Comparison of ENCODE assay signal across 8 cellular contexts in genomic region chr9:128438343-128439109, GRCh38. TPM values are rescaled to one million over a fixed set of nuclear protein-coding genes. Genes with fewer than 3 reads are reported as not detected.
DNase-seq lines count a peak whose midpoint lies in the region; ATAC-seq and TF ChIP-seq lines count a peak whose summit lies in the region.

No MANE protein-coding gene starts in this region.

- CTCF ChIA-PET in BJ (lab: Yijun Ruan, JAX), result interaction anchor here (0.6 to 3.0 kb wide), 29 partner anchors 9 to 248 kb away, joined by 3 to 25 read pairs (median 4); partner anchors contain the start of genes CERCAM and ODF2

- no peak overlapping the region for H3K4me3 Mint-ChIP-seq in activated naive CD8-positive, alpha-beta T cell treated with anti-CD3 and anti-CD28 coated beads for 36 hours

- intact Hi-C loops in prostate gland (cut with DNase I), result no loop called here

- 36% methylated on average over 12 of the region's 12 CpGs for WGBS in prostate gland

- no peaks in the 10 kb centered on the region for H4K20me1 ChIP-seq in SU-DHL-6 (ENCODE audit: low read depth, low read length)

- H3K9me2 ChIP-seq in SU-DHL-6 (replicated peaks; ENCODE audit: insufficient read depth, low read length), result no peaks in the 10 kb centered on the region

- H3K27me3 Mint-ChIP-seq in activated naive CD8-positive, alpha-beta T cell treated with anti-CD3 and anti-CD28 coated beads for 36 hours, result no peaks in the 10 kb centered on the region

- H3F3A ChIP-seq in SU-DHL-6 (ENCODE audit: insufficient read depth), result no peaks in the 10 kb centered on the region

- TF ChIP-seq CTCF in BJ (IDR thresholded peaks at IDR 0.05; ENCODE audit: insufficient read depth, low read depth, low read length), result peak; percentile 97
- TF ChIP-seq CTCF in SU-DHL-6 (IDR thresholded peaks at IDR 0.05; ENCODE audit: insufficient read depth, low read length, poor library complexity, severe bottlenecking), result peak; percentile 97
- TF ChIP-seq CTCF in cardiac muscle cell (IDR thresholded peaks at IDR 0.05; ENCODE audit: low read depth, low read length), result peak; percentile 94
- peak; percentile 80 to 92 (median 89) for TF ChIP-seq CTCF in prostate gland (IDR thresholded peaks at IDR 0.05)

- H3K4me1 ChIP-seq in cardiac muscle cell (ENCODE audit: low read depth) (no peaks in the 10 kb centered on the region), prostate gland (replicated peaks) (no peaks in the 10 kb centered on the region)

- no peak overlapping the region for H3K27ac ChIP-seq in SU-DHL-6 (ENCODE audit: low read depth, low read length)
- no peak overlapping the region for H3K27ac ChIP-seq in cardiac muscle cell
- no peak overlapping the region for H3K27ac ChIP-seq in prostate gland

- no peak overlapping the region for H3K27ac Mint-ChIP-seq in activated naive CD8-positive, alpha-beta T cell treated with anti-CD3 and anti-CD28 coated beads for 36 hours

- H3K79me2 ChIP-seq in SU-DHL-6 (ENCODE audit: insufficient read depth, low read length), result no peaks in the 10 kb centered on the region

- H3K9ac ChIP-seq in SU-DHL-6 (ENCODE audit: low read length), result no peak overlapping the region

- peaks cover 2% of the 10 kb centered on the region for H3K4me1 Mint-ChIP-seq in activated naive CD8-positive, alpha-beta T cell treated with anti-CD3 and anti-CD28 coated beads for 36 hours

- H3K9me3 Mint-ChIP-seq in activated naive CD8-positive, alpha-beta T cell treated with anti-CD3 and anti-CD28 coated beads for 36 hours, result no peaks in the 10 kb centered on the region

- POLR2A ChIA-PET in BJ (lab: Charles Lee), result no interaction called here

- DNase-seq in BJ (ENCODE audit: low read depth), result no peak
- peak; percentile 72 for DNase-seq in NCI-H1092 treated with DMSO at 0.1 percent for 48 hours (lab: John Stamatoyannopoulos, UW)
- DNase-seq in activated naive CD8-positive, alpha-beta T cell treated with anti-CD3 and anti-CD28 coated beads for 36 hours, result peak; percentile 75
- DNase-seq in cardiac muscle cell (ENCODE audit: low read depth in 1 of 2, low spot score in 1 of 2), result peak; percentile 89 to 93
- DNase-seq in prostate gland (ENCODE audit: low spot score), result peak; percentile 72

- no peaks in the 10 kb centered on the region for H3K36me3 Mint-ChIP-seq in activated naive CD8-positive, alpha-beta T cell treated with anti-CD3 and anti-CD28 coated beads for 36 hours

- no peaks in the 10 kb centered on the region for H3K9me3 ChIP-seq in SU-DHL-6 (ENCODE audit: insufficient read depth, low read length)
- no peaks in the 10 kb centered on the region for H3K9me3 ChIP-seq in cardiac muscle cell (ENCODE audit: low read depth)
- no peaks in the 10 kb centered on the region for H3K9me3 ChIP-seq in prostate gland

- H3K27me3 ChIP-seq in BJ (ENCODE audit: control insufficient read depth, insufficient read depth, low read length) (no peaks in the 10 kb centered on the region), SU-DHL-6 (ENCODE audit: low read length) (no peaks in the 10 kb centered on the region), cardiac muscle cell (no peaks in the 10 kb centered on the region), prostate gland (replicated peaks; ENCODE audit: insufficient read depth) (no peaks in the 10 kb centered on the region)

- H3K4me3 ChIP-seq in BJ (ENCODE audit: low read depth, low read length) (no peak overlapping the region), SU-DHL-6 (ENCODE audit: insufficient read depth, low read length, poor library complexity, severe bottlenecking) (no peak overlapping the region), cardiac muscle cell (no peak overlapping the region), prostate gland (no peak overlapping the region)

- peak overlapping the region; percentile 10 for H2AFZ ChIP-seq in SU-DHL-6 (ENCODE audit: low read depth, low read length, severe bottlenecking)

- ATAC-seq in GM21367 (IDR thresholded peaks at IDR 0.05; ENCODE audit: unreplicated experiment) (peak; percentile 53), HG02938 (IDR thresholded peaks at IDR 0.05; ENCODE audit: unreplicated experiment) (no peak)

- no peak overlapping the region for H3K4me2 ChIP-seq in SU-DHL-6 (ENCODE audit: low read depth, low read length, poor library complexity, severe bottlenecking)

- peaks cover 5% of the 10 kb centered on the region for H3K36me3 ChIP-seq in BJ (ENCODE audit: control insufficient read depth, insufficient read depth, low read length)
- H3K36me3 ChIP-seq in SU-DHL-6 (ENCODE audit: low read length), result no peaks in the 10 kb centered on the region
- no peaks in the 10 kb centered on the region for H3K36me3 ChIP-seq in cardiac muscle cell
- H3K36me3 ChIP-seq in prostate gland, result no peaks in the 10 kb centered on the region

- TF ChIP-seq POLR2A in prostate gland (IDR thresholded peaks at IDR 0.05), result no peak

RNA-seq across cellular contexts. Expression of gene ODF2, which starts 17.3 kb away (rescaled TPM):
- polyA plus RNA-seq in BJ (2011; rRNA removed), result 16.3 and 21.5 TPM in 2 replicates
- 9.3 and 12.7 TPM in 2 replicates for polyA minus RNA-seq in BJ (2011; rRNA and poly(A)+ RNA removed)
- 10 to 100 TPM; 72.7 to 76.1 TPM for total RNA-seq in activated naive CD8-positive, alpha-beta T cell treated with anti-CD3 and anti-CD28 coated beads for 36 hours
- 31.5 and 66.9 TPM in 2 replicates for total RNA-seq in cardiac muscle cell
- 31.3 and 47.2 TPM in 2 replicates for polyA plus RNA-seq in cardiac muscle cell
- 10 to 100 TPM; 27.0 to 65.8 TPM for total RNA-seq in prostate gland

RNA-seq across cellular contexts. Expression of gene CERCAM, which starts 17.9 kb away (rescaled TPM):
- polyA plus RNA-seq in BJ (2011; rRNA removed) (193 and 309 TPM in 2 replicates), cardiac muscle cell (38.6 and 58.1 TPM in 2 replicates)
- 64.1 and 103 TPM in 2 replicates for polyA minus RNA-seq in BJ (2011; rRNA and poly(A)+ RNA removed)
- 1 to 10 TPM; 1.4 to 2.2 TPM for total RNA-seq in activated naive CD8-positive, alpha-beta T cell treated with anti-CD3 and anti-CD28 coated beads for 36 hours
- total RNA-seq in cardiac muscle cell (34.6 and 53.8 TPM in 2 replicates), prostate gland (10 to 100 TPM; 25.3 to 30.5 TPM)

Comparison
In these comparisons a context has a peak if more than half of its experiments do, and no peak if none do; other contexts are left out.
1. RNA of gene CERCAM, which starts 17.9 kb away (total RNA-seq): 34.6 to 53.8 TPM in cardiac muscle cell and 25.3 to 30.5 TPM in prostate gland; 1.4 to 2.2 TPM in activated naive CD8-positive, alpha-beta T cell treated with anti-CD3 and anti-CD28 coated beads for 36 hours; every median in the first group is over 4 times any median in the second.
2. Peak in every context shown above with its lines, with median percentiles within 50 percentile points of each other: CTCF ChIP-seq.